Comparison of ENCODE assay signal across 9 cellular contexts in the genomic region with DNA sequence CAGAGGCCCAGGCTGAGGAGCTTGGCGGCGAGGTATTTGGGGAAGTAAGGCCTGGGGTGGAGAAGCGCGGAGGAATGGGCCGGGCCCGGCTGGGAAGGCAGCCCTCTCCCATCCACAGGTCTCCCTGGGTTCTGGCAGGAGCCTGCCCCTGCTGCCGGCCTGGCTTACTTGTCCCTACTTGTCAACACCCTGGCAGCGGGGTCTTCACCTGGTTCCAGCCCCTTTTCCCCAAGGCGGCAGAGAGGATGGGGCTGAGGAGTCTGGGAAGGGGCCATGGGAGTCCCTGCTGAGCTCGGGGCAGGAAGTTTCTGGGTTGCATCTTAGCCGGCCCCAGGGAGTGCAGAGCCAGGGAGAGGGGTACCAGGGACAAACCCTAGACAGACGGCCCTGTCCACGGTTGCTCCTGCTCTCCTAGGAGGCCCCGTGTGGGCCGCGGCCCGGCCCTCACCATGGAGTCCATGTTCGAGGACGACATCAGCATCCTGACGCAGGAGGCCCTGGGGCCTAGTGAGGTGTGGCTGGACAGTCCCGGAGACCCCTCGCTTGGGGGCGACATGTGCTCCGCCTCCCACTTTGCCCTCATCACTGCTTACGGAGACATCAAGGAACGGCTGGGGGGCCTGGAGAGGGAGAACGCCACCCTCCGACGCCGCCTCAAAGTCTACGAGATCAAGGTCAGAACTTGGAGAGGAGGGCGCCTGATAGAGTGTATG. TPM values are rescaled to one million over a fixed set of nuclear protein-coding genes. Genes with fewer than 3 reads are reported as not detected.
DNase-seq lines count a peak whose midpoint lies in the region; ATAC-seq and TF ChIP-seq lines count a peak whose summit lies in the region.
"Had no signal": no experiment of that assay in that cellular context is flagged by ENCODE, and none has a peak within 500 bp of the region (broad histone marks: within the 10 kb centered on the region; RNA-seq: fewer than 3 reads in every experiment).

No MANE protein-coding gene starts in this region.

- H3K27me3 ChIP-seq in ascending aorta = no peaks in the 10 kb centered on the region
- peaks cover 21% of the 10 kb centered on the region for H3K27me3 ChIP-seq in thymus (ENCODE audit: control insufficient read depth, insufficient read depth)

- peaks cover 2 to 4% of the 10 kb centered on the region in 2 donors for H3K36me3 Mint-ChIP-seq in activated T-cell treated with anti-CD3 and anti-CD28 coated beads, Interleukin-2, amount 50 U/mL, for 72 hours (ENCODE audit: insufficient read depth in 2 of 2)

- peaks cover 63% of the 10 kb centered on the region for H3K4me1 Mint-ChIP-seq in activated T-cell treated with anti-CD3 and anti-CD28 coated beads, Interleukin-2, amount 50 U/mL, for 72 hours (ENCODE audit: low read depth)

- no peaks in the 10 kb centered on the region for H3K27me3 Mint-ChIP-seq in activated T-cell treated with anti-CD3 and anti-CD28 coated beads, Interleukin-2, amount 50 U/mL, for 72 hours (ENCODE audit: low read depth)

- TF ChIP-seq CTCF in ascending aorta (IDR thresholded peaks at IDR 0.05) (no peak), lower leg skin (IDR thresholded peaks at IDR 0.05) (no peak)

- H3K4me3 ChIP-seq in ascending aorta = peak overlapping the region in 1 of 2 donors; percentile 99
- H3K4me3 ChIP-seq in lower leg skin (ENCODE audit: low read depth, poor library complexity, severe bottlenecking) = peak overlapping the region; percentile 65
- H3K4me3 ChIP-seq in thymus (ENCODE audit: low read length) = peak overlapping the region; percentile 72

- peaks cover 4 to 10% of the 10 kb centered on the region in 2 donors for H3K4me1 ChIP-seq in ascending aorta
- H3K4me1 ChIP-seq in thymus (ENCODE audit: control insufficient read depth, insufficient read depth, low read length) = peaks cover 19% of the 10 kb centered on the region

- ATAC-seq in activated T-cell treated with anti-CD3 and anti-CD28 coated beads, Interleukin-2, amount 50 U/mL, for 72 hours (replicated peaks in 1 of 2) = no peak
- ATAC-seq in HG02763 (IDR thresholded peaks at IDR 0.05; ENCODE audit: unreplicated experiment) (no peak), GM18519 (IDR thresholded peaks at IDR 0.05; ENCODE audit: low FRiP score, unreplicated experiment) (no peak)

- no peaks in the 10 kb centered on the region for H3K9me3 Mint-ChIP-seq in activated T-cell treated with anti-CD3 and anti-CD28 coated beads, Interleukin-2, amount 50 U/mL, for 72 hours

- H3K27ac Mint-ChIP-seq in activated T-cell treated with anti-CD3 and anti-CD28 coated beads, Interleukin-2, amount 50 U/mL, for 72 hours = no peak overlapping the region

- DNase-seq in activated T-cell treated with anti-CD3 and anti-CD28 coated beads, Interleukin-2, amount 50 U/mL, for 72 hours = no peak
- DNase-seq in activated T-cell treated with anti-CD3 and anti-CD28 coated beads for 4 hours = no peak
- DNase-seq in ascending aorta (ENCODE audit: low spot score in 2 of 2) = no peak
- DNase-seq in lower leg skin (ENCODE audit: low spot score in 2 of 2) = peak in 1 of 2 donors; percentile 85
- DNase-seq in OCI-M2 (lab: John Stamatoyannopoulos, UW; ENCODE audit: unreplicated experiment) = no peak
- DNase-seq: T-helper 9 cell had no signal

- H3K36me3 ChIP-seq in ascending aorta = peaks cover 6 to 13% of the 10 kb centered on the region in 2 donors
- H3K36me3 ChIP-seq in thymus (ENCODE audit: control insufficient read depth, insufficient read depth) = peaks cover 4% of the 10 kb centered on the region

- no peaks in the 10 kb centered on the region for H3K9me3 ChIP-seq in ascending aorta
- H3K9me3 ChIP-seq in thymus (ENCODE audit: control insufficient read depth) = no peaks in the 10 kb centered on the region

- H3K4me3 Mint-ChIP-seq in activated T-cell treated with anti-CD3 and anti-CD28 coated beads, Interleukin-2, amount 50 U/mL, for 72 hours = peak overlapping the region; percentile 80 to 86

- intact Hi-C loops in ascending aorta (cut with DNase I) = loop anchor here (10.0 kb wide), 2 partner anchors 199 to 1199 kb away; partner anchors contain the start of genes ATP5MC1 and SP2
- intact Hi-C loops in lower leg skin (cut with DNase I; ENCODE audit: low total_unique reads) = no loop called here

- TF ChIP-seq POLR2A in lower leg skin (IDR thresholded peaks at IDR 0.05) = no peak

- WGBS in lower leg skin, 2 donors = 53 to 57% methylated on average over 31 to 32 of the region's 32 CpGs
- WGBS in thymus = 59% methylated on average over 32 of the region's 32 CpGs

- peak overlapping the region; percentile 89 to 91 for H3K27ac ChIP-seq in ascending aorta
- H3K27ac ChIP-seq in thymus (ENCODE audit: low read depth) = no peak overlapping the region

RNA-seq across cellular contexts. Expression of gene TBKBP1, which starts 1.9 kb away (rescaled TPM):
- total RNA-seq in activated T-cell treated with anti-CD3 and anti-CD28 coated beads, Interleukin-2, amount 50 U/mL, for 72 hours = 10 to 100 TPM; 24.2 to 28.7 TPM
- total RNA-seq in ascending aorta = 18.3 TPM
- 10 to 100 TPM in 2 of 4 donors, 1 to 10 TPM in 2; 7.1 to 14.7 (median 9.3) TPM for total RNA-seq in lower leg skin
- polyA plus RNA-seq in thymus = 9.5 TPM

RNA-seq across cellular contexts. Expression of gene TBX21, which starts 37.2 kb away (rescaled TPM):
- 10 to 100 TPM; 27.9 to 45.5 TPM for total RNA-seq in activated T-cell treated with anti-CD3 and anti-CD28 coated beads, Interleukin-2, amount 50 U/mL, for 72 hours
- total RNA-seq in ascending aorta (not detected), lower leg skin (1 to 10 TPM in 2 of 4 donors, under 1 TPM in 1, not detected in 1; 0.12 to 1.9 (median 1.2) TPM)
- polyA plus RNA-seq in thymus = 1.6 TPM

RNA-seq across cellular contexts. Expression of gene KPNB1, which starts 46.1 kb away (rescaled TPM):
- total RNA-seq in activated T-cell treated with anti-CD3 and anti-CD28 coated beads, Interleukin-2, amount 50 U/mL, for 72 hours = 100 to 1,000 TPM; 581 to 729 TPM
- 261 TPM for total RNA-seq in ascending aorta
- total RNA-seq in lower leg skin = 100 to 1,000 TPM; 114 to 189 (median 124) TPM
- polyA plus RNA-seq in thymus = 91.3 TPM

Comparison
In these comparisons a context has a peak if more than half of its experiments do, and no peak if none do; other contexts are left out.
1. RNA of gene TBX21, which starts 37.2 kb away (total RNA-seq): 27.9 to 45.5 TPM in activated T-cell treated with anti-CD3 and anti-CD28 coated beads, Interleukin-2, amount 50 U/mL, for 72 hours; 0.12 to 1.9 TPM in lower leg skin and not detected in ascending aorta (single experiment); every median in the first group is over 10 times any median in the second.